1 cellular context compared by ENCODE assay signal in the genomic region with DNA sequence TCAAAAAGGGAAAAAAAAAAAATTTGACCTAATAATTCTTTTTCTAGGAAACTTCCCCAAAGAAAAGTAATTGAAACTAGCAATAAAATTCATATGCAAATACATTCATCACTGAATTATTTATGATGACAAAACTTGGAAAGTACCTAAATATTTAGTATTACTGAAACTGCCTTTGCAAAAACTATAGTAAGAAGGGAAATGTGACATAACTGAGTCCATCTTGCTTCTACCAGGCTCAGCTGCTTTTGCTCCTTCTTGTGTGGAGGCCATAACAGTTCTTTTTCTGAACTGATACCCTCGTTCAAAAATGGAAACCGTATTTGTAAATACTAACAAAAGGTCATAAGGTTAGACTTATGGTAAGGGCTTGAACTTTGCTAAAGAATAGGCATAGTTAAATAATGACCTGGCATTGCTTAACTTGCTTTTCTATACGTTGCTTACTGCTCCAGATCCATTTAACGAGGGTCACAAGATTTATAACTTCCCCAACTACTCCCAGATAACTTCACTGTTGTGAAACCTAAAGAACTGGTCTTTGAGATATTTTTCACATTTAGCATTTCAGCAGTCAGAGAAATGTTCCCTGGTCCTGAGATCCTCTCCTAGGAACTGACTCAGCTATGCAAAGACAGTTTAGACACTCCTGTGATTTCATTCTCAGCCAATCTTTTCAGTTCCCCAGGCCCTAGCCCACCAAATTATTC.
TF ChIP-seq lines count a peak whose summit lies in the region.

No MANE protein-coding gene starts in this region.

TF ChIP-seq in GM12878, 131 proteins besides CTCF, POLR2A, EP300 and RAD21:
- TF ChIP-seq, protein P1, sequence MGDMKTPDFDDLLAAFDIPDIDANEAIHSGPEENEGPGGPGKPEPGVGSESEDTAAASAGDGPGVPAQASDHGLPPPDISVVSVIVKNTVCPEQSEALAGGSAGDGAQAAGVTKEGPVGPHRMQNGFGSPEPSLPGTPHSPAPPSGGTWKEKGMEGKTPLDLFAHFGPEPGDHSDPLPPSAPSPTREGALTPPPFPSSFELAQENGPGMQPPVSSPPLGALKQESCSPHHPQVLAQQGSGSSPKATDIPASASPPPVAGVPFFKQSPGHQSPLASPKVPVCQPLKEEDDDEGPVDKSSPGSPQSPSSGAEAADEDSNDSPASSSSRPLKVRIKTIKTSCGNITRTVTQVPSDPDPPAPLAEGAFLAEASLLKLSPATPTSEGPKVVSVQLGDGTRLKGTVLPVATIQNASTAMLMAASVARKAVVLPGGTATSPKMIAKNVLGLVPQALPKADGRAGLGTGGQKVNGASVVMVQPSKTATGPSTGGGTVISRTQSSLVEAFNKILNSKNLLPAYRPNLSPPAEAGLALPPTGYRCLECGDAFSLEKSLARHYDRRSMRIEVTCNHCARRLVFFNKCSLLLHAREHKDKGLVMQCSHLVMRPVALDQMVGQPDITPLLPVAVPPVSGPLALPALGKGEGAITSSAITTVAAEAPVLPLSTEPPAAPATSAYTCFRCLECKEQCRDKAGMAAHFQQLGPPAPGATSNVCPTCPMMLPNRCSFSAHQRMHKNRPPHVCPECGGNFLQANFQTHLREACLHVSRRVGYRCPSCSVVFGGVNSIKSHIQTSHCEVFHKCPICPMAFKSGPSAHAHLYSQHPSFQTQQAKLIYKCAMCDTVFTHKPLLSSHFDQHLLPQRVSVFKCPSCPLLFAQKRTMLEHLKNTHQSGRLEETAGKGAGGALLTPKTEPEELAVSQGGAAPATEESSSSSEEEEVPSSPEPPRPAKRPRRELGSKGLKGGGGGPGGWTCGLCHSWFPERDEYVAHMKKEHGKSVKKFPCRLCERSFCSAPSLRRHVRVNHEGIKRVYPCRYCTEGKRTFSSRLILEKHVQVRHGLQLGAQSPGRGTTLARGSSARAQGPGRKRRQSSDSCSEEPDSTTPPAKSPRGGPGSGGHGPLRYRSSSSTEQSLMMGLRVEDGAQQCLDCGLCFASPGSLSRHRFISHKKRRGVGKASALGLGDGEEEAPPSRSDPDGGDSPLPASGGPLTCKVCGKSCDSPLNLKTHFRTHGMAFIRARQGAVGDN (IDR thresholded peaks at IDR 0.05), result 0 out of 2 replicates have a peak, but pooled peaks have one; percentile 33
- TF ChIP-seq, protein P2, sequence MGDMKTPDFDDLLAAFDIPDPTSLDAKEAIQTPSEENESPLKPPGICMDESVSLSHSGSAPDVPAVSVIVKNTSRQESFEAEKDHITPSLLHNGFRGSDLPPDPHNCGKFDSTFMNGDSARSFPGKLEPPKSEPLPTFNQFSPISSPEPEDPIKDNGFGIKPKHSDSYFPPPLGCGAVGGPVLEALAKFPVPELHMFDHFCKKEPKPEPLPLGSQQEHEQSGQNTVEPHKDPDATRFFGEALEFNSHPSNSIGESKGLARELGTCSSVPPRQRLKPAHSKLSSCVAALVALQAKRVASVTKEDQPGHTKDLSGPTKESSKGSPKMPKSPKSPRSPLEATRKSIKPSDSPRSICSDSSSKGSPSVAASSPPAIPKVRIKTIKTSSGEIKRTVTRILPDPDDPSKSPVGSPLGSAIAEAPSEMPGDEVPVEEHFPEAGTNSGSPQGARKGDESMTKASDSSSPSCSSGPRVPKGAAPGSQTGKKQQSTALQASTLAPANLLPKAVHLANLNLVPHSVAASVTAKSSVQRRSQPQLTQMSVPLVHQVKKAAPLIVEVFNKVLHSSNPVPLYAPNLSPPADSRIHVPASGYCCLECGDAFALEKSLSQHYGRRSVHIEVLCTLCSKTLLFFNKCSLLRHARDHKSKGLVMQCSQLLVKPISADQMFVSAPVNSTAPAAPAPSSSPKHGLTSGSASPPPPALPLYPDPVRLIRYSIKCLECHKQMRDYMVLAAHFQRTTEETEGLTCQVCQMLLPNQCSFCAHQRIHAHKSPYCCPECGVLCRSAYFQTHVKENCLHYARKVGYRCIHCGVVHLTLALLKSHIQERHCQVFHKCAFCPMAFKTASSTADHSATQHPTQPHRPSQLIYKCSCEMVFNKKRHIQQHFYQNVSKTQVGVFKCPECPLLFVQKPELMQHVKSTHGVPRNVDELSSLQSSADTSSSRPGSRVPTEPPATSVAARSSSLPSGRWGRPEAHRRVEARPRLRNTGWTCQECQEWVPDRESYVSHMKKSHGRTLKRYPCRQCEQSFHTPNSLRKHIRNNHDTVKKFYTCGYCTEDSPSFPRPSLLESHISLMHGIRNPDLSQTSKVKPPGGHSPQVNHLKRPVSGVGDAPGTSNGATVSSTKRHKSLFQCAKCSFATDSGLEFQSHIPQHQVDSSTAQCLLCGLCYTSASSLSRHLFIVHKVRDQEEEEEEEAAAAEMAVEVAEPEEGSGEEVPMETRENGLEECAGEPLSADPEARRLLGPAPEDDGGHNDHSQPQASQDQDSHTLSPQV (IDR thresholded peaks at IDR 0.05), result 0 out of 2 replicates have a peak, but pooled peaks have one; percentile 54
- no peak for TF ChIP-seq NR2F1 (conservative IDR thresholded peaks at IDR 0.05)
